1 cellular context compared by ENCODE assay signal in the genomic region with DNA sequence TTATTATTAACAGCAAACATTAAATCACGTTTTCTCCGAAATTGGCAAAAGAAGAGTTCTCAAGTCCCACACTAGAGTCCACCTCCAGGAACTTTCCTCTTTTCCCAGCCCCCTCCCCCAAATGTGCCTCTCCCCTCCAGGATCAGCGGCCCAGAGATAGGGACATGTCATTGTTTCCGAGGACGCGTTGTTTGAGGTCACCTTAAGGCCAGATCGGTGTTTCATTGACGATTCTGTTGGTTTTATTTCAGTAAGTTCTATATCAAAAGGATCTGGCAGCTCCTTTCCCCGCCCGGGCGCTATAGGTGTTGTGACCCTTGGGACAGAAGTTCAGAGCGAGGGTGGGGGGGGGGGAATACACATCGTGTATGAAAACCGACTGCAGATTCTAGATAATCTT.
TF ChIP-seq lines count a peak whose summit lies in the region.

No MANE protein-coding gene starts in this region.

TF ChIP-seq in GM23338, 12 proteins besides CTCF, POLR2A, EP300 and RAD21 (continued from another document):
- TF ChIP-seq ZNF462 (CRISPR knock-in tag; IDR thresholded peaks at IDR 0.05), result no peak
- no peak for TF ChIP-seq ZNF331 (CRISPR knock-in tag; IDR thresholded peaks at IDR 0.05; ENCODE audit: low read depth)
- TF ChIP-seq POLR2AphosphoS5 (IDR thresholded peaks at IDR 0.05; ENCODE audit: low read depth), result no peak
- no peak for TF ChIP-seq EZH2 (IDR thresholded peaks at IDR 0.05; ENCODE audit: low read depth, unreplicated experiment)
- no peak for TF ChIP-seq STAT1 (IDR thresholded peaks at IDR 0.05; ENCODE audit: unreplicated experiment)
- TF ChIP-seq JUNB (IDR thresholded peaks at IDR 0.05; ENCODE audit: unreplicated experiment), result no peak
- TF ChIP-seq, protein P1, sequence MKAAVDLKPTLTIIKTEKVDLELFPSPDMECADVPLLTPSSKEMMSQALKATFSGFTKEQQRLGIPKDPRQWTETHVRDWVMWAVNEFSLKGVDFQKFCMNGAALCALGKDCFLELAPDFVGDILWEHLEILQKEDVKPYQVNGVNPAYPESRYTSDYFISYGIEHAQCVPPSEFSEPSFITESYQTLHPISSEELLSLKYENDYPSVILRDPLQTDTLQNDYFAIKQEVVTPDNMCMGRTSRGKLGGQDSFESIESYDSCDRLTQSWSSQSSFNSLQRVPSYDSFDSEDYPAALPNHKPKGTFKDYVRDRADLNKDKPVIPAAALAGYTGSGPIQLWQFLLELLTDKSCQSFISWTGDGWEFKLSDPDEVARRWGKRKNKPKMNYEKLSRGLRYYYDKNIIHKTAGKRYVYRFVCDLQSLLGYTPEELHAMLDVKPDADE (IDR thresholded peaks at IDR 0.05), result no peak
